Comparison of ENCODE assay signal across 1 cellular context in the genomic region with DNA sequence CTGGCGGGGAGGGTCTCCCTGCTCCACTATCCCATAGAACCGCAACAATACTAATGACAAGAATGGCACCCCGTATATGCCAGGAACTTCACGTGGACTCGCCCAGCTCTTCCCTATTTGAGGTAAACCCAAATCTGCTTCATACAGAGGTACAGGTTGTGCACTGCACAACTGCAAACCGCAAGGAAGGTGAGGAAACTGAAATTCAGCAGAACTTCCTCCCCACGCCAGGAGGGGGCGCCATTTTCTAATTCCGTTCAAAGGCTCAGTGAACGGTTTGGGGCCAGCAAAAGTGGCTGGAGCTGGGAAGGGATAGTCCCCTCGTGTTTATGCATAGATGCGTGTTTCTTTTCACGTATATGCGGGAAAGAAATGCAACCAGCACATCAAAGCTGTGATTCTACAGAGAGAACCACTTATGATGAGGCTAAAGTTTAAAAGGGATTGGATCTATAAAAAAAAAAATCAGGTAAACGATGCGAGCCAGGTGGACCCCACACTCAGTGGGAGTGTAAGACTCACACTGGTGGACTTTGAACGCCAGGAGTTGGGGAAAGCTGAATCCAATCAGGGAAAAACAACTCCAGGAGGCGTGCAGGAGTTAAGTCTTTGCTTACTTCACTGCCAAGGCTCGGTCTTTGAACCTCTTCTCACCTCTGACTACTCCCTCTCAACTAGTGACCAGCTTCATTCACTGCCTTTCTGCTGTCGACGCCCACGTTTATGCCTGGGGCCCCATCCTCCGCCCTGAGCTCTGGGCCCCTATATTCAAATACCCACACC.
A peak's percentile ranks its signal among the peaks of the same experiment; 100 is the strongest.
TF ChIP-seq lines count a peak whose summit lies in the region.

No MANE protein-coding gene starts in this region.

TF ChIP-seq in HepG2, 621 proteins besides CTCF, POLR2A, EP300 and RAD21:
- TF ChIP-seq, protein P1, sequence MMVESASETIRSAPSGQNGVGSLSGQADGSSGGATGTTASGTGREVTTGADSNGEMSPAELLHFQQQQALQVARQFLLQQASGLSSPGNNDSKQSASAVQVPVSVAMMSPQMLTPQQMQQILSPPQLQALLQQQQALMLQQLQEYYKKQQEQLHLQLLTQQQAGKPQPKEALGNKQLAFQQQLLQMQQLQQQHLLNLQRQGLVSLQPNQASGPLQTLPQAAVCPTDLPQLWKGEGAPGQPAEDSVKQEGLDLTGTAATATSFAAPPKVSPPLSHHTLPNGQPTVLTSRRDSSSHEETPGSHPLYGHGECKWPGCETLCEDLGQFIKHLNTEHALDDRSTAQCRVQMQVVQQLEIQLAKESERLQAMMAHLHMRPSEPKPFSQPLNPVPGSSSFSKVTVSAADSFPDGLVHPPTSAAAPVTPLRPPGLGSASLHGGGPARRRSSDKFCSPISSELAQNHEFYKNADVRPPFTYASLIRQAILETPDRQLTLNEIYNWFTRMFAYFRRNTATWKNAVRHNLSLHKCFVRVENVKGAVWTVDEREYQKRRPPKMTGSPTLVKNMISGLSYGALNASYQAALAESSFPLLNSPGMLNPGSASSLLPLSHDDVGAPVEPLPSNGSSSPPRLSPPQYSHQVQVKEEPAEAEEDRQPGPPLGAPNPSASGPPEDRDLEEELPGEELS (CRISPR knock-in tag; IDR thresholded peaks at IDR 0.05): 0 out of 2 replicates have a peak, but pooled peaks have one; percentile 14
- TF ChIP-seq SMC3 (IDR thresholded peaks at IDR 0.05; ENCODE audit: low read length): peak; percentile 45; the same call in 1 of the 2 replicates
- TF ChIP-seq ZBTB38 (CRISPR knock-in tag; IDR thresholded peaks at IDR 0.05): no peak
TF ChIP-seq in HepG2: peak in this region for 2.
